ENCODE assay signal across 21 cellular contexts in genomic region chr1:20834192-20834591, GRCh38.
"Had no signal": no experiment of that assay in that cellular context is flagged by ENCODE, and none has a peak within 500 bp of the region (broad histone marks: within the 10 kb centered on the region; RNA-seq: fewer than 3 reads in every experiment).

No MANE protein-coding gene starts in this region.

- H3K4me3 ChIP-seq: MG63 had no signal

- H3K27ac ChIP-seq: RWPE1 had no signal

- DNase-seq: Karpas-422, KG1, MG63, NCI-H1092, NCI-H1105 treated with DMSO at 0.1 percent for 48 hours, NCI-H1417 treated with DMSO at 0.1 percent for 48 hours, NCI-H146, NCI-H187, NCI-H2029, NCI-H2081 treated with DMSO at 0.1 percent for 48 hours, NCI-H226, NCI-H446, NCI-H510A, NCI-H524 treated with DMSO at 0.1 percent for 48 hours, NCI-H69, NCI-H774, PC-3, SHP77, SK-N-SH, SW 1271 had no signal

- H3K9me3 ChIP-seq: SK-N-SH had no signal

- H3K27me3 ChIP-seq: MG63 had no signal
